ENCODE assay signal across 18 cellular contexts in the genomic region with DNA sequence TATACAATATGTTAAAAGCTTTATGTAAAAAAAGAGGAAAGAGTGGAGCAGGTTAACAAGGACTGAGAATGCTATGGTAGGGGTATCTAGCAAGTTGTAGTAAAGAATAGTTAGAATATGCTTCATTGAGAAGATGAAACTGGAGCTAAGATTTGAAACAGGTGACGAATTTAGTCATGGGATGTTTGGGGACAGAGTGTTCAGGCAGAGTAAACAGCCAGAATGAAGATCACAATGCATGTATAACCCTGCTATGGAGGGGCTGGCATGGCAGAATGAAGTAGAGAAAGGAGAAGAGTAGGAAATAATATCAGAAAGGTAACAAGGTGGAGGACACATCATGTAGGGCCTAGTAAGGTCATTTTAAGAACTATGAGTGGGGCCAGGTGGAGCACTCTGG.
DNase-seq lines count a peak whose midpoint lies in the region; ATAC-seq and TF ChIP-seq lines count a peak whose summit lies in the region.
"Had no signal": no experiment of that assay in that cellular context is flagged by ENCODE, and none has a peak within 500 bp of the region (broad histone marks: within the 10 kb centered on the region; RNA-seq: fewer than 3 reads in every experiment).

No MANE protein-coding gene starts in this region.

- H3K9ac ChIP-seq in IMR-90 (ENCODE audit: low read depth, low read length) (no peak overlapping the region), skeletal muscle tissue (ENCODE audit: low read depth in 1 of 3, low read length in 3 of 3) (no peak overlapping the region)
- H3K9ac ChIP-seq: BLaER1, GM23248 had no signal

- 0 out of 2 replicates have a peak overlapping the region, but pooled peaks have one; percentile 2 for H3K4ac ChIP-seq in IMR-90 (ENCODE audit: low read depth, low read length)

- no peak overlapping the region for H2AK9ac ChIP-seq in IMR-90 (replicated peaks; ENCODE audit: low read depth, low read length, poor library complexity)

- no TSS peak for BruUV-seq in IMR-90 (replicated peaks; lab: Mats Ljungman, UMichigan)

- TF ChIP-seq CTCF in IMR-90 (conservative IDR thresholded peaks at IDR 0.05; ENCODE audit: low read depth, low read length) (no peak), psoas muscle (IDR thresholded peaks at IDR 0.05) (no peak), tibial artery (IDR thresholded peaks at IDR 0.05) (no peak)

- no peaks in the 10 kb centered on the region for H3K27me3 ChIP-seq in IMR-90 (ENCODE audit: control insufficient read depth, insufficient read depth, low read length)
- H3K27me3 ChIP-seq in psoas muscle (ENCODE audit: insufficient read depth in 3 of 3, low read length in 2 of 3): no peaks in the 10 kb centered on the region
- no peaks in the 10 kb centered on the region for H3K27me3 ChIP-seq in skeletal muscle tissue (ENCODE audit: control insufficient read depth in 3 of 3, insufficient read depth in 3 of 3, low read length in 3 of 3)
- no peaks in the 10 kb centered on the region for H3K27me3 ChIP-seq in tibial artery
- H3K27me3 ChIP-seq: BLaER1 had no signal

- no peaks in the 10 kb centered on the region for H3K9me3 ChIP-seq in IMR-90 (ENCODE audit: control insufficient read depth, insufficient read depth, low read length)
- no peaks in the 10 kb centered on the region for H3K9me3 ChIP-seq in psoas muscle
- no peaks in the 10 kb centered on the region for H3K9me3 ChIP-seq in skeletal muscle tissue (ENCODE audit: control insufficient read depth in 3 of 3, low read length in 3 of 3)
- H3K9me3 ChIP-seq in tibial artery: no peaks in the 10 kb centered on the region
- H3K9me3 ChIP-seq: BLaER1, Caco-2 had no signal

- no peak overlapping the region for H3K4me2 ChIP-seq in IMR-90 (ENCODE audit: low read depth, low read length)
- H3K4me2 ChIP-seq: BLaER1 had no signal

- H2AFZ ChIP-seq in IMR-90 (replicated peaks; ENCODE audit: low read length, poor library complexity): no peak overlapping the region
- H2AFZ ChIP-seq: GM23248 had no signal

- DNase-seq in IMR-90 (no peak), caudate nucleus (lab: John Stamatoyannopoulos, UW) (no peak), psoas muscle (no peak), kidney glomerular epithelial cell (lab: John Stamatoyannopoulos, UW) (no peak), islet precursor cell (no peak), tibial artery (no peak)
- DNase-seq: Caco-2; CD4-positive, CD25-positive, alpha-beta regulatory T cell; CD8-positive, alpha-beta T cell; DMS153; DND-41; GM23248; H9 had no signal

- H3K9me1 ChIP-seq in IMR-90 (ENCODE audit: insufficient read depth, low read length): peaks cover 10% of the 10 kb centered on the region; the same call in 1 of the 2 replicates

- dilution Hi-C loops in IMR-90 (cut with HindIII; ENCODE audit: low sequenced_read_pairs, unreplicated experiment): no loop called here

- H4K91ac ChIP-seq in IMR-90 (ENCODE audit: insufficient read depth, low read depth, low read length): no peak overlapping the region

- H3K4me1 ChIP-seq in IMR-90 (ENCODE audit: control insufficient read depth, insufficient read depth, low read length): no peaks in the 10 kb centered on the region
- peaks cover 10% of the 10 kb centered on the region for H3K4me1 ChIP-seq in psoas muscle
- peaks cover 0 to 3% (median 3%) of the 10 kb centered on the region in 3 donors for H3K4me1 ChIP-seq in skeletal muscle tissue (ENCODE audit: control insufficient read depth in 3 of 3, insufficient read depth in 3 of 3, low read length in 3 of 3)
- H3K4me1 ChIP-seq in tibial artery: no peaks in the 10 kb centered on the region
- H3K4me1 ChIP-seq: BLaER1, Caco-2 had no signal

- TF ChIP-seq RAD21 in IMR-90 (IDR thresholded peaks at IDR 0.05; ENCODE audit: low read length): no peak

- no peak overlapping the region for H4K5ac ChIP-seq in IMR-90 (ENCODE audit: low read depth, low read length)

- 100% methylated on average over 1 of the region's 1 CpG; no CpG with 5 or more reads in 1 of the 2 experiments for WGBS in IMR-90 (ENCODE audit: extremely low coverage in 2 of 2, insufficient read length in 1 of 2), 2 experiments
- WGBS in psoas muscle, 3 donors: 29 to 57% (median 34%) methylated on average over 1 of the region's 1 CpG

- H2BK20ac ChIP-seq in IMR-90 (ENCODE audit: low read depth, low read length): no peak overlapping the region

- H2BK15ac ChIP-seq in IMR-90 (ENCODE audit: low read depth, low read length): no peak overlapping the region

- TF ChIP-seq POLR2A in IMR-90 (IDR thresholded peaks at IDR 0.05; ENCODE audit: low read depth, low read length): no peak

- no peak overlapping the region for H2BK120ac ChIP-seq in IMR-90 (ENCODE audit: low read depth, low read length)

- CTCF ChIA-PET in IMR-90 (lab: Yijun Ruan, JAX): no interaction called here

- no peak overlapping the region for H3K18ac ChIP-seq in IMR-90 (ENCODE audit: low read depth, low read length)

- H4K8ac ChIP-seq in IMR-90 (ENCODE audit: low read depth in 2 of 2, low read length in 2 of 2): no peak overlapping the region

- no peak overlapping the region for H2AK5ac ChIP-seq in IMR-90 (ENCODE audit: low read depth, low read length)

- no peak overlapping the region for H2BK5ac ChIP-seq in IMR-90 (ENCODE audit: low read depth, low read length, poor library complexity, severe bottlenecking)

- H3K36me3 ChIP-seq in IMR-90 (ENCODE audit: control insufficient read depth, insufficient read depth, low read length) (peaks cover 55% of the 10 kb centered on the region), psoas muscle (ENCODE audit: insufficient read depth in 1 of 2, low read depth in 1 of 2) (peaks cover 6 to 87% of the 10 kb centered on the region in 2 donors), skeletal muscle tissue (ENCODE audit: control insufficient read depth in 3 of 3, insufficient read depth in 3 of 3, low read length in 3 of 3) (peaks cover 26 to 55% (median 32%) of the 10 kb centered on the region in 3 donors), tibial artery (peaks cover 47 to 92% (median 88%) of the 10 kb centered on the region in 3 donors)

- H3K23ac ChIP-seq in IMR-90 (ENCODE audit: low read depth, low read length): no peak overlapping the region

- POLR2A ChIA-PET in IMR-90 (lab: Charles Lee; ENCODE audit: unreplicated experiment): no interaction called here

- intact Hi-C loops in IMR-90 (cut with micrococcal nuclease) (loop anchor here (5.0 kb wide), 1 partner anchor 44 kb away; no protein-coding TSS in a partner anchor), psoas muscle (cut with DNase I) (loop anchor here in 1 of 2 donors (5.0 kb wide), 1 partner anchor 41 kb away; no protein-coding TSS in a partner anchor), tibial artery (cut with DNase I; ENCODE audit: low total_unique reads) (no loop called here)

- H3K27ac ChIP-seq in IMR-90 (ENCODE audit: insufficient read depth, low read length) (no peak overlapping the region; the same call in 1 of the 2 replicates), caudate nucleus (ENCODE audit: low read depth, low read length) (peak overlapping the region; percentile 11), psoas muscle (peak overlapping the region; percentile 74), skeletal muscle tissue (ENCODE audit: low read depth, low read length) (peak overlapping the region; percentile 21), tibial artery (no peak overlapping the region)
- H3K27ac ChIP-seq: BLaER1, C4-2B, GM23248 had no signal

- H3K56ac ChIP-seq in IMR-90 (ENCODE audit: extremely low read depth, insufficient read depth, low read length): no peak overlapping the region

- H4K20me1 ChIP-seq in IMR-90 (ENCODE audit: insufficient read depth, low read length): no peaks in the 10 kb centered on the region
- H4K20me1 ChIP-seq: BLaER1 had no signal

- peaks cover 11 to 25% of the 10 kb centered on the region in 2 experiments; a peak in 3 of 4 replicates for H3K79me1 ChIP-seq in IMR-90 (ENCODE audit: low read depth in 1 of 2, low read length in 2 of 2)

- in situ Hi-C loops in IMR-90 (cut with MboI; ENCODE audit: low sequenced_read_pairs): no loop called here

- H3K14ac ChIP-seq in IMR-90 (replicated peaks; ENCODE audit: low read depth, low read length): no peak overlapping the region

- H3K4me3 ChIP-seq in IMR-90 (ENCODE audit: insufficient read depth, low read depth, low read length) (no peak overlapping the region), psoas muscle (no peak overlapping the region), skeletal muscle tissue (ENCODE audit: low read length in 3 of 3) (no peak overlapping the region), tibial artery (no peak overlapping the region)
- H3K4me3 ChIP-seq: BLaER1, GM23248 had no signal

- no peak for ATAC-seq in IMR-90 (ENCODE audit: low read depth)
- ATAC-seq in psoas muscle: peak; percentile 69 to 89 (median 78)
- ATAC-seq in HG03039 (IDR thresholded peaks at IDR 0.05; ENCODE audit: unreplicated experiment): no peak
- ATAC-seq: CD8-positive, alpha-beta T cell; HCT116 had no signal

TF ChIP-seq in IMR-90, 13 proteins besides CTCF, POLR2A, EP300 and RAD21 (continues in another document):
- TF ChIP-seq BHLHE40 (IDR thresholded peaks at IDR 0.05; ENCODE audit: low read depth, low read length): no peak
- TF ChIP-seq SMC3 (IDR thresholded peaks at IDR 0.05; ENCODE audit: low read depth, low read length): no peak
- no peak for TF ChIP-seq MAZ (IDR thresholded peaks at IDR 0.05; ENCODE audit: borderline replicate concordance, low read depth, low read length)
- TF ChIP-seq FOS (IDR thresholded peaks at IDR 0.05; ENCODE audit: low read depth, low read length): no peak
- no peak for TF ChIP-seq MAFK (IDR thresholded peaks at IDR 0.05; ENCODE audit: low read depth, low read length)
- TF ChIP-seq, protein P1, sequence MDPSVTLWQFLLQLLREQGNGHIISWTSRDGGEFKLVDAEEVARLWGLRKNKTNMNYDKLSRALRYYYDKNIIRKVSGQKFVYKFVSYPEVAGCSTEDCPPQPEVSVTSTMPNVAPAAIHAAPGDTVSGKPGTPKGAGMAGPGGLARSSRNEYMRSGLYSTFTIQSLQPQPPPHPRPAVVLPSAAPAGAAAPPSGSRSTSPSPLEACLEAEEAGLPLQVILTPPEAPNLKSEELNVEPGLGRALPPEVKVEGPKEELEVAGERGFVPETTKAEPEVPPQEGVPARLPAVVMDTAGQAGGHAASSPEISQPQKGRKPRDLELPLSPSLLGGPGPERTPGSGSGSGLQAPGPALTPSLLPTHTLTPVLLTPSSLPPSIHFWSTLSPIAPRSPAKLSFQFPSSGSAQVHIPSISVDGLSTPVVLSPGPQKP (IDR thresholded peaks at IDR 0.05; ENCODE audit: borderline replicate concordance, low read depth, low read length): no peak
- no peak for TF ChIP-seq NFE2L2 (IDR thresholded peaks at IDR 0.05; ENCODE audit: low read depth, low read length)
- TF ChIP-seq, protein P2, sequence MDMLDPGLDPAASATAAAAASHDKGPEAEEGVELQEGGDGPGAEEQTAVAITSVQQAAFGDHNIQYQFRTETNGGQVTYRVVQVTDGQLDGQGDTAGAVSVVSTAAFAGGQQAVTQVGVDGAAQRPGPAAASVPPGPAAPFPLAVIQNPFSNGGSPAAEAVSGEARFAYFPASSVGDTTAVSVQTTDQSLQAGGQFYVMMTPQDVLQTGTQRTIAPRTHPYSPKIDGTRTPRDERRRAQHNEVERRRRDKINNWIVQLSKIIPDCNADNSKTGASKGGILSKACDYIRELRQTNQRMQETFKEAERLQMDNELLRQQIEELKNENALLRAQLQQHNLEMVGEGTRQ (IDR thresholded peaks at IDR 0.05; ENCODE audit: low read depth, low read length): no peak
- TF ChIP-seq CEBPB (IDR thresholded peaks at IDR 0.05; ENCODE audit: low read depth, low read length): no peak

Comparison
In these comparisons a context has a peak if more than half of its experiments do, and no peak if none do; other contexts are left out.
1. ATAC-seq: peak in psoas muscle (4 of 4); none in IMR-90 (single experiment) and HG03039 (single experiment).
2. H3K27ac ChIP-seq: peak in caudate nucleus (single experiment), psoas muscle (single experiment) and skeletal muscle tissue (single experiment); none in IMR-90 (single experiment) and tibial artery (0 of 2).